In genomic region chr17:66673668-66674276, GRCh38 we compare ENCODE assay signal across 1 cellular context.
TF ChIP-seq lines count a peak whose summit lies in the region.

No MANE protein-coding gene starts in this region.

TF ChIP-seq in HepG2, 621 proteins besides CTCF, POLR2A, EP300 and RAD21 (continued from another document):
- TF ChIP-seq AHDC1 (CRISPR knock-in tag; IDR thresholded peaks at IDR 0.05; ENCODE audit: borderline replicate concordance) (no peak), ZNF605 (CRISPR knock-in tag; IDR thresholded peaks at IDR 0.05) (0 out of 2 replicates have a peak, but pooled peaks have one; percentile 33), NKX3-1 (CRISPR knock-in tag; IDR thresholded peaks at IDR 0.05) (no peak), MBNL3 (CRISPR knock-in tag; conservative IDR thresholded peaks at IDR 0.05) (no peak), ZNF749 (CRISPR knock-in tag; IDR thresholded peaks at IDR 0.05; ENCODE audit: borderline replicate concordance) (no peak), ZNF317 (CRISPR knock-in tag; IDR thresholded peaks at IDR 0.05) (no peak), SP2 (CRISPR knock-in tag; IDR thresholded peaks at IDR 0.05) (no peak), MAFG (CRISPR knock-in tag; IDR thresholded peaks at IDR 0.05) (no peak), SMARCE1 (IDR thresholded peaks at IDR 0.05; ENCODE audit: borderline replicate concordance) (no peak), SMC3 (IDR thresholded peaks at IDR 0.05; ENCODE audit: low read length) (peak; percentile 74; the same call in 1 of the 2 replicates), PRMT3 (CRISPR knock-in tag; IDR thresholded peaks at IDR 0.05; ENCODE audit: borderline replicate concordance, low read depth) (no peak), BHLHE40 (IDR thresholded peaks at IDR 0.05; ENCODE audit: low read length) (no peak), TGIF2 (CRISPR knock-in tag; IDR thresholded peaks at IDR 0.05) (no peak), SAP130 (CRISPR knock-in tag; IDR thresholded peaks at IDR 0.05; ENCODE audit: low read depth) (no peak), PAXIP1 (CRISPR knock-in tag; conservative IDR thresholded peaks at IDR 0.05) (no peak), ATF2 (CRISPR knock-in tag; IDR thresholded peaks at IDR 0.05) (no peak), ZNF138 (CRISPR knock-in tag; IDR thresholded peaks at IDR 0.05; ENCODE audit: low read depth) (no peak), ZNF17 (CRISPR knock-in tag; IDR thresholded peaks at IDR 0.05) (no peak), DNMT3B (CRISPR knock-in tag; conservative IDR thresholded peaks at IDR 0.05) (no peak), ZNF572 (CRISPR knock-in tag; IDR thresholded peaks at IDR 0.05) (0 out of 2 replicates have a peak, but pooled peaks have one; percentile 38), THAP11 (CRISPR knock-in tag; IDR thresholded peaks at IDR 0.05) (peak; percentile 20; the same call in 1 of the 2 replicates)
- TF ChIP-seq, protein P1, sequence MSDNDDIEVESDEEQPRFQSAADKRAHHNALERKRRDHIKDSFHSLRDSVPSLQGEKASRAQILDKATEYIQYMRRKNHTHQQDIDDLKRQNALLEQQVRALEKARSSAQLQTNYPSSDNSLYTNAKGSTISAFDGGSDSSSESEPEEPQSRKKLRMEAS (IDR thresholded peaks at IDR 0.05) = no peak
- TF ChIP-seq, protein P2, sequence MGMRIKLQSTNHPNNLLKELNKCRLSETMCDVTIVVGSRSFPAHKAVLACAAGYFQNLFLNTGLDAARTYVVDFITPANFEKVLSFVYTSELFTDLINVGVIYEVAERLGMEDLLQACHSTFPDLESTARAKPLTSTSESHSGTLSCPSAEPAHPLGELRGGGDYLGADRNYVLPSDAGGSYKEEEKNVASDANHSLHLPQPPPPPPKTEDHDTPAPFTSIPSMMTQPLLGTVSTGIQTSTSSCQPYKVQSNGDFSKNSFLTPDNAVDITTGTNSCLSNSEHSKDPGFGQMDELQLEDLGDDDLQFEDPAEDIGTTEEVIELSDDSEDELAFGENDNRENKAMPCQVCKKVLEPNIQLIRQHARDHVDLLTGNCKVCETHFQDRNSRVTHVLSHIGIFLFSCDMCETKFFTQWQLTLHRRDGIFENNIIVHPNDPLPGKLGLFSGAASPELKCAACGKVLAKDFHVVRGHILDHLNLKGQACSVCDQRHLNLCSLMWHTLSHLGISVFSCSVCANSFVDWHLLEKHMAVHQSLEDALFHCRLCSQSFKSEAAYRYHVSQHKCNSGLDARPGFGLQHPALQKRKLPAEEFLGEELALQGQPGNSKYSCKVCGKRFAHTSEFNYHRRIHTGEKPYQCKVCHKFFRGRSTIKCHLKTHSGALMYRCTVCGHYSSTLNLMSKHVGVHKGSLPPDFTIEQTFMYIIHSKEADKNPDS (CRISPR knock-in tag; IDR thresholded peaks at IDR 0.05) = no peak
- TF ChIP-seq, protein P3, sequence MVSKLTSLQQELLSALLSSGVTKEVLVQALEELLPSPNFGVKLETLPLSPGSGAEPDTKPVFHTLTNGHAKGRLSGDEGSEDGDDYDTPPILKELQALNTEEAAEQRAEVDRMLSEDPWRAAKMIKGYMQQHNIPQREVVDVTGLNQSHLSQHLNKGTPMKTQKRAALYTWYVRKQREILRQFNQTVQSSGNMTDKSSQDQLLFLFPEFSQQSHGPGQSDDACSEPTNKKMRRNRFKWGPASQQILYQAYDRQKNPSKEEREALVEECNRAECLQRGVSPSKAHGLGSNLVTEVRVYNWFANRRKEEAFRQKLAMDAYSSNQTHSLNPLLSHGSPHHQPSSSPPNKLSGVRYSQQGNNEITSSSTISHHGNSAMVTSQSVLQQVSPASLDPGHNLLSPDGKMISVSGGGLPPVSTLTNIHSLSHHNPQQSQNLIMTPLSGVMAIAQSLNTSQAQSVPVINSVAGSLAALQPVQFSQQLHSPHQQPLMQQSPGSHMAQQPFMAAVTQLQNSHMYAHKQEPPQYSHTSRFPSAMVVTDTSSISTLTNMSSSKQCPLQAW (CRISPR knock-in tag; IDR thresholded peaks at IDR 0.05) = 0 out of 2 replicates have a peak, but pooled peaks have one; percentile 33
